ENCODE assay signal across 25 cellular contexts in the genomic region with DNA sequence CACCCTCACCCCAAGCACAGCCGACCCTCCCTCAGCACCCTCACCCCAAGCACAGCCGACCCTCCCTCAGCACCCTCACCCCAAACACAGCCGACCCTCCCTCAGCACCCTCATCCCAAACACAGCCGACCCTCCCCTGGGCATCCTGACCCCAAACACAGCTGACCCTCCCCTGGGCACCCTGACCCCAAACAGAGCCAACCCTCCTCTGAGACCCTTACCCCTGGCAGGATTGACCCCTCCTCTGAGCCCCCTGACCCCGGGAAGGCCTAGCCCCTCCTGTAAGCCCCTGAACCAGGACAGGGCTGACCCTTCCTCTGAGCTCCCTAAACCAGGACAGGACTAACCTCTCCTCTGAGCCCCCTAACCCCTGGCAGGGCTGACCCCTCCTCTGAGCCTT.
"Had no signal": no experiment of that assay in that cellular context is flagged by ENCODE, and none has a peak within 500 bp of the region (broad histone marks: within the 10 kb centered on the region; RNA-seq: fewer than 3 reads in every experiment).

No MANE protein-coding gene starts in this region.

- H3K36me3 Mint-ChIP-seq: activated naive CD4-positive, alpha-beta T cell treated with anti-CD3 and anti-CD28 coated beads, Interleukin-2, amount 50 U/mL, for 72 hours had no signal

- H3K9me3 Mint-ChIP-seq: activated CD4-positive, alpha-beta memory T cell treated with anti-CD3 and anti-CD28 coated beads, Interleukin-2, amount 10 ng/mL, durations not matched to agents 7 days and 5 days; activated CD4-positive, alpha-beta T cell treated with anti-CD3 and anti-CD28 coated beads, Interleukin-2, amount 10 ng/mL, durations not matched to agents 7 days and 5 days; activated naive CD4-positive, alpha-beta T cell treated with anti-CD3 and anti-CD28 coated beads, Interleukin-2, amount 50 U/mL, for 72 hours; activated naive CD8-positive, alpha-beta T cell treated with anti-CD3 and anti-CD28 coated beads, Interleukin-2, amount 50 U/mL, for 24 hours; activated T-helper 17 cell treated with anti-CD3 and anti-CD28 coated beads, Interleukin-2, amount 50 U/mL, for 72 hours had no signal

- H3K36me3 ChIP-seq: ascending aorta, MG63, SJCRH30 had no signal

- H3K9ac ChIP-seq: KMS-11, SK-N-SH had no signal

- H3K4me1 Mint-ChIP-seq: activated CD4-positive, alpha-beta memory T cell treated with anti-CD3 and anti-CD28 coated beads, Interleukin-2, amount 10 ng/mL, durations not matched to agents 7 days and 5 days; activated CD4-positive, alpha-beta T cell treated with anti-CD3 and anti-CD28 coated beads, Interleukin-2, amount 10 ng/mL, durations not matched to agents 7 days and 5 days; activated naive CD8-positive, alpha-beta T cell treated with anti-CD3 and anti-CD28 coated beads, Interleukin-2, amount 50 U/mL, for 24 hours; activated T-helper 17 cell treated with anti-CD3 and anti-CD28 coated beads, Interleukin-2, amount 50 U/mL, for 72 hours had no signal

- H3K27ac ChIP-seq: ascending aorta, body of pancreas, KMS-11, SJCRH30, VCaP had no signal

- H3K4me2 ChIP-seq: KMS-11, SK-N-SH had no signal

- H3K4me3 ChIP-seq: ascending aorta, body of pancreas, MG63, SJCRH30 had no signal

- H3K4me1 ChIP-seq: ascending aorta, SJCRH30 had no signal

- H3K4me3 Mint-ChIP-seq: activated CD4-positive, alpha-beta memory T cell treated with anti-CD3 and anti-CD28 coated beads, Interleukin-2, amount 10 ng/mL, durations not matched to agents 7 days and 5 days; activated CD4-positive, alpha-beta T cell treated with anti-CD3 and anti-CD28 coated beads, Interleukin-2, amount 10 ng/mL, durations not matched to agents 7 days and 5 days; activated naive CD8-positive, alpha-beta T cell treated with anti-CD3 and anti-CD28 coated beads, Interleukin-2, amount 50 U/mL, for 24 hours; activated T-helper 17 cell treated with anti-CD3 and anti-CD28 coated beads, Interleukin-2, amount 50 U/mL, for 72 hours had no signal

- H3K27ac Mint-ChIP-seq: activated CD4-positive, alpha-beta memory T cell treated with anti-CD3 and anti-CD28 coated beads, Interleukin-2, amount 10 ng/mL, durations not matched to agents 7 days and 5 days; activated CD4-positive, alpha-beta T cell treated with anti-CD3 and anti-CD28 coated beads, Interleukin-2, amount 10 ng/mL, durations not matched to agents 7 days and 5 days; activated naive CD4-positive, alpha-beta T cell treated with anti-CD3 and anti-CD28 coated beads, Interleukin-2, amount 50 U/mL, for 72 hours; activated naive CD8-positive, alpha-beta T cell treated with anti-CD3 and anti-CD28 coated beads, Interleukin-2, amount 50 U/mL, for 24 hours; activated T-helper 17 cell treated with anti-CD3 and anti-CD28 coated beads, Interleukin-2, amount 50 U/mL, for 72 hours had no signal

- H3K27me3 ChIP-seq: ascending aorta, body of pancreas, MG63 had no signal

- H3K9me3 ChIP-seq: ascending aorta, body of pancreas, SJCRH30, SK-N-SH had no signal

- DNase-seq: activated CD4-positive, alpha-beta memory T cell treated with anti-CD3 and anti-CD28 coated beads, Interleukin-2, amount 10 ng/mL, durations not matched to agents 7 days and 5 days; activated CD4-positive, alpha-beta T cell treated with anti-CD3 and anti-CD28 coated beads, Interleukin-2, amount 10 ng/mL, durations not matched to agents 7 days and 5 days; activated CD4-positive, CD25-positive, alpha-beta regulatory T cell; activated naive CD4-positive, alpha-beta T cell; activated naive CD8-positive, alpha-beta T cell treated with anti-CD3 and anti-CD28 coated beads, Interleukin-2, amount 50 U/mL, for 24 hours; amniotic stem cell; MG63; MV-4-11; NCI-H1092 treated with DMSO at 0.1 percent for 48 hours; NCI-H1417 treated with DMSO at 0.1 percent for 48 hours; NCI-H1694 treated with DMSO at 0.1 percent for 48 hours; NCI-H2029 treated with DMSO at 0.1 percent for 48 hours; NCI-H345; NCI-H510A; NCI-H526 treated with DMSO at 0.1 percent for 48 hours; NCI-H82; SJCRH30; SK-N-SH; T-helper 1 cell had no signal

- ATAC-seq: activated naive CD4-positive, alpha-beta T cell treated with anti-CD3 and anti-CD28 coated beads, Interleukin-2, amount 50 U/mL, for 72 hours; activated naive CD8-positive, alpha-beta T cell treated with anti-CD3 and anti-CD28 coated beads, Interleukin-2, amount 50 U/mL, for 24 hours; activated T-helper 17 cell treated with anti-CD3 and anti-CD28 coated beads, Interleukin-2, amount 50 U/mL, for 72 hours; body of pancreas had no signal
